Comparison of ENCODE assay signal across 8 cellular contexts in the genomic region with DNA sequence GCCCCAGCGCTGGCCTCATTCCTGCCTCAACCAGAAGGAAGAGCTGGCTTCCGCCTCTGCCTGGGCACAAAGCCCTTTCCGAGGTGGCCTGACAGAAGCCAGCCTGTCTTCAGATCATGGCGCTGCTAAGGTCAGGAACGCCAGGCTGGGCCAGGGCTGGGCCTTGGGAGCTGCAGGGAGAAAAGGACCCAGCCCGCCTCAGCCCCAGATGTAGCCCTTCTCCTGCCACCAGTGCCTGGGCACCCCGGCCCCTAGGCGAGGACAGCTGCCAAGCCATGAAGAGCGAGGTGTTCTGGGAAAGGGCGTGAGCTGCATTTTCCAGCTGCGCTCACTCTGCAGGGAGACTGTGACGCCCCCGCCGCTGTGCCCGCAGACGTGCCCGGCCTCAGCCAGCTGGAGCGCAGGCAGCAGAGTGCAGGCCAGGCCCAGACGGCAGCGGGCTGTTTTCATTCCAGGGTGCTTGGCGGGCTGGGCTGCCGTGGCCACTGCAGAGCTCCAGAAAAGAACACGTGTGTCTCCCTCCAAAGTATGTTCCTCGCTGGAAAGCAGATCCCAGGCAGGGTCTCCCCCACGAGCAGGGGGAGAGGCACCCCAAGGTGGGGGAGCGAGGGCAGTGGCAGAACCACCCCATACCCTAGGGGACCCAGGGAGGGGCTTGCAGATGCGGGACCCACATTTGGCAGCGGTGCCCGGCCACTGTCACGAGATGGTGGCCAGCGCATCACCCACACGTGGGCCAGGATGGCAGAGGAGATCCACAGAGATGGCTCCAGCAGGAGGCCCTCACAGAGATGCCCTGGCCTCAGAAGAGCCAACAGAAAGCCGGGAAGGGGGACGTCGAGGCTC. TPM values are rescaled to one million over a fixed set of nuclear protein-coding genes. Genes with fewer than 3 reads are reported as not detected.
DNase-seq lines count a peak whose midpoint lies in the region; ATAC-seq and TF ChIP-seq lines count a peak whose summit lies in the region.
"Not testable (repeated sequence)": the region's sequence is repeated elsewhere in the genome, so short reads cannot be mapped to it uniquely, and the experiment has no call there.

No MANE protein-coding gene starts in this region.

- not testable (repeated sequence) for H3K9me3 Mint-ChIP-seq in MCF 10A (ENCODE audit: unreplicated experiment)

- not testable (repeated sequence) for H3K36me3 Mint-ChIP-seq in MCF 10A (ENCODE audit: insufficient read depth, unreplicated experiment)

- not testable (repeated sequence) for TF ChIP-seq CTCF in C4-2B (conservative IDR thresholded peaks at IDR 0.05); RWPE2 (IDR thresholded peaks at IDR 0.05; ENCODE audit: poor library complexity, severe bottlenecking); MCF 10A (IDR thresholded peaks at IDR 0.05; ENCODE audit: unreplicated experiment); right atrium auricular region (IDR thresholded peaks at IDR 0.05); upper lobe of left lung (IDR thresholded peaks at IDR 0.05)

- not testable (repeated sequence) for H3K9me3 ChIP-seq in RWPE2 (ENCODE audit: severe bottlenecking); right atrium auricular region; upper lobe of left lung

- CTCF ChIA-PET in MCF 10A (lab: Yijun Ruan, JAX), result interaction anchor here (0.9 kb wide), 1 partner anchor 336 kb away, joined by 3 read pairs; no protein-coding TSS in a partner anchor

- not testable (repeated sequence) for ATAC-seq in RWPE2 (ENCODE audit: low read depth)
- ATAC-seq in sciatic nerve (peak; percentile 42), upper lobe of left lung (ENCODE audit: low FRiP score in 2 of 2) (peak in 1 of 2 donors; percentile 25)

- H3K27ac ChIP-seq in C4-2B, result peak overlapping the region; percentile 68; the same call in 1 of the 2 replicates
- peak overlapping the region; percentile 72 for H3K27ac ChIP-seq in RWPE2 (ENCODE audit: poor library complexity, severe bottlenecking)
- H3K27ac ChIP-seq in right atrium auricular region, result peak overlapping the region; percentile 83 to 90
- H3K27ac ChIP-seq in upper lobe of left lung, result peak overlapping the region; percentile 74 to 88 (median 82)

- H3K4me1 ChIP-seq in RWPE2 (ENCODE audit: insufficient read depth, poor library complexity, severe bottlenecking) (peaks cover 22% of the 10 kb centered on the region), right atrium auricular region (peaks cover 0 to 72% of the 10 kb centered on the region in 2 donors), upper lobe of left lung (peaks cover 33 to 65% (median 42%) of the 10 kb centered on the region in 4 donors)

- intact Hi-C loops in MCF 10A (cut with micrococcal nuclease); sciatic nerve (cut with DNase I): not testable (repeated sequence)

- not testable (repeated sequence) for TF ChIP-seq EP300 in upper lobe of left lung (IDR thresholded peaks at IDR 0.05)

- 80 to 86% methylated on average over 20 to 35 of the region's 35 CpGs for WGBS in upper lobe of left lung, 2 donors

- not testable (repeated sequence) for H3K36me3 ChIP-seq in RWPE2 (ENCODE audit: low read depth); right atrium auricular region; upper lobe of left lung

- POLR2A ChIA-PET in MCF 10A (lab: Yijun Ruan, JAX), result not testable (repeated sequence)

- H3K4me3 ChIP-seq in RWPE2 (ENCODE audit: severe bottlenecking); right atrium auricular region; upper lobe of left lung: not testable (repeated sequence)

- not testable (repeated sequence) for DNase-seq in RWPE2 (ENCODE audit: low spot score); MCF 10A (ENCODE audit: unreplicated experiment)
- peak; percentile 6 for DNase-seq in fibroblast of peridontal ligament (ENCODE audit: extremely low read depth)
- peak; percentile 61 for DNase-seq in right atrium auricular region (ENCODE audit: low spot score)
- peak; percentile 50 for DNase-seq in mucosa of gallbladder (ENCODE audit: low spot score)
- peak; percentile 64 for DNase-seq in sciatic nerve (ENCODE audit: low spot score)
- DNase-seq in upper lobe of left lung, result peak in 1 of 2 donors; percentile 88

- peaks cover 24% of the 10 kb centered on the region for H3K4me1 Mint-ChIP-seq in MCF 10A (ENCODE audit: insufficient read depth, unreplicated experiment)

- not testable (repeated sequence) for H3K27me3 ChIP-seq in RWPE2 (ENCODE audit: insufficient read depth, poor library complexity, severe bottlenecking); right atrium auricular region; upper lobe of left lung

- not testable (repeated sequence) for TF ChIP-seq POLR2A in upper lobe of left lung (IDR thresholded peaks at IDR 0.05)

- H3K27me3 Mint-ChIP-seq in MCF 10A (ENCODE audit: insufficient read depth, unreplicated experiment), result not testable (repeated sequence)

- BruUV-seq in MCF 10A (replicated peaks; lab: Mats Ljungman, UMichigan), result not testable (repeated sequence)

- peak overlapping the region; percentile 27 for H3K27ac Mint-ChIP-seq in MCF 10A (ENCODE audit: low read depth, unreplicated experiment)

- H3K4me3 Mint-ChIP-seq in MCF 10A (ENCODE audit: unreplicated experiment), result peak overlapping the region; percentile 36

RNA-seq across cellular contexts. Expression of a gene that starts 51.6 kb away (rescaled TPM):
- 38.8 and 39.7 TPM in 2 replicates for total RNA-seq in MCF 10A (2022)
- total RNA-seq in right atrium auricular region, result 10 to 100 TPM; 12.9 to 16.9 TPM
- 25.5 TPM for total RNA-seq in mucosa of gallbladder
- total RNA-seq in sciatic nerve, result 28.8 TPM
- 10 to 100 TPM; 13.7 to 23.6 (median 22.3) TPM for total RNA-seq in upper lobe of left lung
